1 cellular context compared by ENCODE assay signal in the genomic region with DNA sequence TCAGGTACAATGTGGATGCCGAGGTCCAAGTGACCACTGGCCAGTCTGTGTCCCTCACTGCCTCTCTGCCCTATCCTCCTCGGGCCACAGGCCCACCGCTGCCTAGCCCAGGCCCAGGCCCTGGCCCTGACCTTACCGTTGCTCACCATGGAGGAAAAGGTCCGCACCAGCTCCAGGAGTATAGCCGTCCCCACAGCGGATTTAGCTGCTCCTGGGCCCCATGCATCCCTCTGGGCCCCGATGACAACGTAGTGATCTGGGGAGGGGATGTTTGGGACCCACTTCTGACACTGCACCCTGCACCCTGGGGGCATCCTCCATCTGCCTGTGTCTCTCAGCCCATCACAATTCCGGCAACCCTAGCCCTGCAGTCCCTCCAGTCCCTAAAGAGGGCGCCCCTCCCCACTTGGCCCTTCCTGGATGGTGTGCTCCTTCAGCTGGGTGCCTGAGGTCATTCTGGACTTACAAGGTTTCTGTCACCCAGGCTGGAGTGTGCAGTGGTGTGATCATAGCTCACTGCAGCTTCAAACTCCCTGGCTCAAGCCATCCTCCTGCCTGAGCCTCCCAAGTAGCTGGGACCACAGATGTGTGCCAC.
TF ChIP-seq lines count a peak whose summit lies in the region.

No MANE protein-coding gene starts in this region.

TF ChIP-seq in K562, 482 proteins besides CTCF, POLR2A, EP300 and RAD21 (continued from another document):
- peak; percentile 42; the same call in 1 of the 2 replicates for TF ChIP-seq ZNF263 (CRISPR knock-in tag; IDR thresholded peaks at IDR 0.05; ENCODE audit: borderline replicate concordance)
- TF ChIP-seq ESRRA (IDR thresholded peaks at IDR 0.05; ENCODE audit: borderline replicate concordance, low read depth) = peak; percentile 37; the same call in 1 of the 2 replicates
- TF ChIP-seq BCOR (IDR thresholded peaks at IDR 0.05) = peak; percentile 13; the same call in 1 of the 2 replicates
- 0 out of 2 replicates have a peak, but pooled peaks have one; percentile 26 for TF ChIP-seq CREM (IDR thresholded peaks at IDR 0.05; ENCODE audit: low read depth)
- 0 out of 2 replicates have a peak, but pooled peaks have one; percentile 55 for TF ChIP-seq MYNN (IDR thresholded peaks at IDR 0.05)
- no peak for TF ChIP-seq MYNN (CRISPR knock-in tag; IDR thresholded peaks at IDR 0.05)
- peak; percentile 67 for TF ChIP-seq CTBP1 (IDR thresholded peaks at IDR 0.05; ENCODE audit: borderline replicate concordance)
- TF ChIP-seq, protein P1, sequence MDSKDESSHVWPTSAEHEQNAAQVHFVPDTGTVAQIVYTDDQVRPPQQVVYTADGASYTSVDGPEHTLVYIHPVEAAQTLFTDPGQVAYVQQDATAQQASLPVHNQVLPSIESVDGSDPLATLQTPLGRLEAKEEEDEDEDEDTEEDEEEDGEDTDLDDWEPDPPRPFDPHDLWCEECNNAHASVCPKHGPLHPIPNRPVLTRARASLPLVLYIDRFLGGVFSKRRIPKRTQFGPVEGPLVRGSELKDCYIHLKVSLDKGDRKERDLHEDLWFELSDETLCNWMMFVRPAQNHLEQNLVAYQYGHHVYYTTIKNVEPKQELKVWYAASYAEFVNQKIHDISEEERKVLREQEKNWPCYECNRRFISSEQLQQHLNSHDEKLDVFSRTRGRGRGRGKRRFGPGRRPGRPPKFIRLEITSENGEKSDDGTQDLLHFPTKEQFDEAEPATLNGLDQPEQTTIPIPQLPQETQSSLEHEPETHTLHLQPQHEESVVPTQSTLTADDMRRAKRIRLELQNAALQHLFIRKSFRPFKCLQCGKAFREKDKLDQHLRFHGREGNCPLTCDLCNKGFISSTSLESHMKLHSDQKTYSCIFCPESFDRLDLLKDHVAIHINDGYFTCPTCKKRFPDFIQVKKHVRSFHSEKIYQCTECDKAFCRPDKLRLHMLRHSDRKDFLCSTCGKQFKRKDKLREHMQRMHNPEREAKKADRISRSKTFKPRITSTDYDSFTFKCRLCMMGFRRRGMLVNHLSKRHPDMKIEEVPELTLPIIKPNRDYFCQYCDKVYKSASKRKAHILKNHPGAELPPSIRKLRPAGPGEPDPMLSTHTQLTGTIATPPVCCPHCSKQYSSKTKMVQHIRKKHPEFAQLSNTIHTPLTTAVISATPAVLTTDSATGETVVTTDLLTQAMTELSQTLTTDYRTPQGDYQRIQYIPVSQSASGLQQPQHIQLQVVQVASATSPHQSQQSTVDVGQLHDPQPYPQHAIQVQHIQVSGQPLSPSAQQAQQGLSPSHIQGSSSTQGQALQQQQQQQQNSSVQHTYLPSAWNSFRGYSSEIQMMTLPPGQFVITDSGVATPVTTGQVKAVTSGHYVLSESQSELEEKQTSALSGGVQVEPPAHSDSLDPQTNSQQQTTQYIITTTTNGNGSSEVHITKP (IDR thresholded peaks at IDR 0.05; ENCODE audit: partially characterized antibody) = peak; percentile 54
- TF ChIP-seq RBFOX2 (IDR thresholded peaks at IDR 0.05; ENCODE audit: low read depth, low read length) = peak; percentile 64
- peak in 1 of 2 experiments; percentile 52; a peak in 1 of 4 replicates for TF ChIP-seq MAZ (CRISPR knock-in tag; conservative IDR thresholded peaks at IDR 0.05 in 1 of 2, IDR thresholded peaks at IDR 0.05 in 1 of 2)
- TF ChIP-seq, protein P2, sequence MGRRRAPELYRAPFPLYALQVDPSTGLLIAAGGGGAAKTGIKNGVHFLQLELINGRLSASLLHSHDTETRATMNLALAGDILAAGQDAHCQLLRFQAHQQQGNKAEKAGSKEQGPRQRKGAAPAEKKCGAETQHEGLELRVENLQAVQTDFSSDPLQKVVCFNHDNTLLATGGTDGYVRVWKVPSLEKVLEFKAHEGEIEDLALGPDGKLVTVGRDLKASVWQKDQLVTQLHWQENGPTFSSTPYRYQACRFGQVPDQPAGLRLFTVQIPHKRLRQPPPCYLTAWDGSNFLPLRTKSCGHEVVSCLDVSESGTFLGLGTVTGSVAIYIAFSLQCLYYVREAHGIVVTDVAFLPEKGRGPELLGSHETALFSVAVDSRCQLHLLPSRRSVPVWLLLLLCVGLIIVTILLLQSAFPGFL (CRISPR knock-in tag; IDR thresholded peaks at IDR 0.05) = no peak
- TF ChIP-seq SMC3 (conservative IDR thresholded peaks at IDR 0.05; ENCODE audit: insufficient read depth, low read depth, low read length) = peak; percentile 49; the same call in 1 of the 2 replicates
- no peak for TF ChIP-seq CBX3 (IDR thresholded peaks at IDR 0.05; ENCODE audit: borderline replicate concordance in 1 of 2, low read length in 2 of 2)
- no peak for TF ChIP-seq PML (IDR thresholded peaks at IDR 0.05; ENCODE audit: low read length)
- TF ChIP-seq ZNF134 (CRISPR knock-in tag; conservative IDR thresholded peaks at IDR 0.05) = no peak
- TF ChIP-seq, protein P3, sequence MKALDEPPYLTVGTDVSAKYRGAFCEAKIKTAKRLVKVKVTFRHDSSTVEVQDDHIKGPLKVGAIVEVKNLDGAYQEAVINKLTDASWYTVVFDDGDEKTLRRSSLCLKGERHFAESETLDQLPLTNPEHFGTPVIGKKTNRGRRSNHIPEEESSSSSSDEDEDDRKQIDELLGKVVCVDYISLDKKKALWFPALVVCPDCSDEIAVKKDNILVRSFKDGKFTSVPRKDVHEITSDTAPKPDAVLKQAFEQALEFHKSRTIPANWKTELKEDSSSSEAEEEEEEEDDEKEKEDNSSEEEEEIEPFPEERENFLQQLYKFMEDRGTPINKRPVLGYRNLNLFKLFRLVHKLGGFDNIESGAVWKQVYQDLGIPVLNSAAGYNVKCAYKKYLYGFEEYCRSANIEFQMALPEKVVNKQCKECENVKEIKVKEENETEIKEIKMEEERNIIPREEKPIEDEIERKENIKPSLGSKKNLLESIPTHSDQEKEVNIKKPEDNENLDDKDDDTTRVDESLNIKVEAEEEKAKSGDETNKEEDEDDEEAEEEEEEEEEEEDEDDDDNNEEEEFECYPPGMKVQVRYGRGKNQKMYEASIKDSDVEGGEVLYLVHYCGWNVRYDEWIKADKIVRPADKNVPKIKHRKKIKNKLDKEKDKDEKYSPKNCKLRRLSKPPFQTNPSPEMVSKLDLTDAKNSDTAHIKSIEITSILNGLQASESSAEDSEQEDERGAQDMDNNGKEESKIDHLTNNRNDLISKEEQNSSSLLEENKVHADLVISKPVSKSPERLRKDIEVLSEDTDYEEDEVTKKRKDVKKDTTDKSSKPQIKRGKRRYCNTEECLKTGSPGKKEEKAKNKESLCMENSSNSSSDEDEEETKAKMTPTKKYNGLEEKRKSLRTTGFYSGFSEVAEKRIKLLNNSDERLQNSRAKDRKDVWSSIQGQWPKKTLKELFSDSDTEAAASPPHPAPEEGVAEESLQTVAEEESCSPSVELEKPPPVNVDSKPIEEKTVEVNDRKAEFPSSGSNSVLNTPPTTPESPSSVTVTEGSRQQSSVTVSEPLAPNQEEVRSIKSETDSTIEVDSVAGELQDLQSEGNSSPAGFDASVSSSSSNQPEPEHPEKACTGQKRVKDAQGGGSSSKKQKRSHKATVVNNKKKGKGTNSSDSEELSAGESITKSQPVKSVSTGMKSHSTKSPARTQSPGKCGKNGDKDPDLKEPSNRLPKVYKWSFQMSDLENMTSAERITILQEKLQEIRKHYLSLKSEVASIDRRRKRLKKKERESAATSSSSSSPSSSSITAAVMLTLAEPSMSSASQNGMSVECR (CRISPR knock-in tag; IDR thresholded peaks at IDR 0.05) = 0 out of 2 replicates have a peak, but pooled peaks have one; percentile 44
- TF ChIP-seq ZBTB1 (CRISPR knock-in tag; IDR thresholded peaks at IDR 0.05; ENCODE audit: borderline replicate concordance, low read depth) = no peak
- peak in 1 of 2 experiments; percentile 64; a peak in 1 of 4 replicates for TF ChIP-seq RCOR1 (IDR thresholded peaks at IDR 0.05; ENCODE audit: borderline replicate concordance in 1 of 2, low read depth in 2 of 2, low read length in 2 of 2)
- peak; percentile 40 for TF ChIP-seq DACH1 (IDR thresholded peaks at IDR 0.05; ENCODE audit: partially characterized antibody)
- TF ChIP-seq MYC (IDR thresholded peaks at IDR 0.05; ENCODE audit: low read depth, low read length) = peak; percentile 47; the same call in 1 of the 2 replicates
- no peak for TF ChIP-seq MYC (CRISPR knock-in tag; IDR thresholded peaks at IDR 0.05; ENCODE audit: borderline replicate concordance, low read depth)
- no peak for TF ChIP-seq ARNT (IDR thresholded peaks at IDR 0.05)
- TF ChIP-seq POLR2G (IDR thresholded peaks at IDR 0.05; ENCODE audit: low read depth, low read length) = peak; percentile 56
- TF ChIP-seq, protein P4, sequence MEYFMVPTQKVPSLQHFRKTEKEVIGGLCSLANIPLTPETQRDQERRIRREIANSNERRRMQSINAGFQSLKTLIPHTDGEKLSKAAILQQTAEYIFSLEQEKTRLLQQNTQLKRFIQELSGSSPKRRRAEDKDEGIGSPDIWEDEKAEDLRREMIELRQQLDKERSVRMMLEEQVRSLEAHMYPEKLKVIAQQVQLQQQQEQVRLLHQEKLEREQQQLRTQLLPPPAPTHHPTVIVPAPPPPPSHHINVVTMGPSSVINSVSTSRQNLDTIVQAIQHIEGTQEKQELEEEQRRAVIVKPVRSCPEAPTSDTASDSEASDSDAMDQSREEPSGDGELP (CRISPR knock-in tag; IDR thresholded peaks at IDR 0.05; ENCODE audit: borderline replicate concordance) = peak; percentile 96
